In genomic region chr2:51720826-51721225, GRCh38 we compare ENCODE assay signal across 27 cellular contexts.
"Had no signal": no experiment of that assay in that cellular context is flagged by ENCODE, and none has a peak within 500 bp of the region (broad histone marks: within the 10 kb centered on the region; RNA-seq: fewer than 3 reads in every experiment).

No MANE protein-coding gene starts in this region.

- H3K4me3 ChIP-seq: ascending aorta, body of pancreas, K562, Peyer's patch, SJCRH30 had no signal

- H3K27ac ChIP-seq: ascending aorta, body of pancreas, Peyer's patch, RWPE1, SJCRH30 had no signal

- DNase-seq: activated CD4-positive, alpha-beta T cell treated with anti-CD3 and anti-CD28 coated beads for 4 hours; activated CD8-positive, alpha-beta memory T cell treated with anti-CD3 and anti-CD28 coated beads, Interleukin-2, amount 50 U/mL, for 4 hours; activated CD8-positive, alpha-beta T cell treated with anti-CD3 and anti-CD28 coated beads for 36 hours; activated gamma-delta T cell treated with Interleukin-2 at 50 U/mL for 16 hours; activated naive CD4-positive, alpha-beta T cell treated with anti-CD3 and anti-CD28 coated beads, Interleukin-2, amount 50 U/mL, for 16 hours; activated naive CD8-positive, alpha-beta T cell treated with anti-CD3 and anti-CD28 coated beads, Interleukin-2, amount 10 ng/mL, durations not matched to agents 7 days and 5 days; activated T-cell treated with anti-CD3 and anti-CD28 coated beads, Interleukin-2, amount 50 U/mL, for 72 hours; amniotic stem cell; body of pancreas; central memory CD4-positive, alpha-beta T cell; Karpas-422; MM.1S; NCI-H1105 treated with DMSO at 0.1 percent for 48 hours; NCI-H146; NCI-H187 treated with DMSO at 0.1 percent for 48 hours; NCI-H2081 treated with DMSO at 0.1 percent for 48 hours; NCI-H446 treated with DMSO at 0.1 percent for 48 hours; NCI-H524 treated with DMSO at 0.1 percent for 48 hours; NCI-H774; NK-92 treated with Interleukin-12 subunit alpha and Interleukin-12 subunit beta, amount 100 ng/mL, for 24 hours; Peyer's patch; Right ventricle myocardium superior; SJCRH30; SK-N-SH had no signal

- H3K36me3 ChIP-seq: ascending aorta, Peyer's patch, SJCRH30 had no signal

- H3K9me3 ChIP-seq: ascending aorta, body of pancreas, Peyer's patch, SJCRH30, SK-N-SH had no signal

- H3K4me2 ChIP-seq: SK-N-SH had no signal

- H3K27me3 ChIP-seq: ascending aorta, body of pancreas, Peyer's patch, SJCRH30 had no signal

- H3K4me1 ChIP-seq: ascending aorta, body of pancreas, SJCRH30 had no signal

- H3K9ac ChIP-seq: SK-N-SH had no signal
